ENCODE assay signal across 8 cellular contexts in genomic region chr19:3358392-3358918, GRCh38. TPM values are rescaled to one million over a fixed set of nuclear protein-coding genes. Genes with fewer than 3 reads are reported as not detected.
DNase-seq lines count a peak whose midpoint lies in the region; ATAC-seq and TF ChIP-seq lines count a peak whose summit lies in the region.

No MANE protein-coding gene starts in this region.

- peak; percentile 44 for DNase-seq in activated T-cell treated with anti-CD3 and anti-CD28 coated beads, Interleukin-2, amount 50 U/mL, for 24 hours
- DNase-seq in activated T-cell treated with anti-CD3 and anti-CD28 coated beads for 4 hours = no peak
- no peak for DNase-seq in astrocyte of the cerebellum (ENCODE audit: low read depth)
- no peak for DNase-seq in lower lobe of right lung
- no peak for DNase-seq in tibial nerve (ENCODE audit: low spot score in 2 of 2)
- DNase-seq in putamen (ENCODE audit: low spot score) = no peak

- ATAC-seq in lower lobe of right lung (peak; percentile 1 to 2), GM18868 (IDR thresholded peaks at IDR 0.05; ENCODE audit: unreplicated experiment) (no peak), HG02938 (IDR thresholded peaks at IDR 0.05; ENCODE audit: unreplicated experiment) (no peak)

- TF ChIP-seq CTCF in astrocyte of the cerebellum (IDR thresholded peaks at IDR 0.05; ENCODE audit: low read depth, low read length, missing control alignments) (no peak), lower lobe of right lung (IDR thresholded peaks at IDR 0.05) (no peak), tibial nerve (IDR thresholded peaks at IDR 0.05) (no peak)

- H3K9me3 Mint-ChIP-seq in activated T-cell treated with anti-CD3 and anti-CD28 coated beads, Interleukin-2, amount 50 U/mL, for 24 hours = no peaks in the 10 kb centered on the region

- H3K27me3 Mint-ChIP-seq in activated T-cell treated with anti-CD3 and anti-CD28 coated beads, Interleukin-2, amount 50 U/mL, for 24 hours = peaks cover 6% of the 10 kb centered on the region

- 0% methylated on average over 12 to 16 of the region's 46 CpGs for WGBS in tibial nerve, 2 donors

- in situ Hi-C loops in astrocyte of the cerebellum (cut with HindIII; ENCODE audit: low sequenced_read_pairs) = no loop called here

- peaks cover 8% of the 10 kb centered on the region for H3K36me3 Mint-ChIP-seq in activated T-cell treated with anti-CD3 and anti-CD28 coated beads, Interleukin-2, amount 50 U/mL, for 24 hours (ENCODE audit: low read depth)

- H3K9me3 ChIP-seq in lower lobe of right lung (no peaks in the 10 kb centered on the region), tibial nerve (peaks cover 0 to 9% (median 0%) of the 10 kb centered on the region in 4 donors)

- no peak for TF ChIP-seq EP300 in tibial nerve (IDR thresholded peaks at IDR 0.05)

- peaks cover 41% of the 10 kb centered on the region for H3K4me1 Mint-ChIP-seq in activated T-cell treated with anti-CD3 and anti-CD28 coated beads, Interleukin-2, amount 50 U/mL, for 24 hours (ENCODE audit: low read depth)

- peak overlapping the region; percentile 50 for H3K4me3 ChIP-seq in astrocyte of the cerebellum (ENCODE audit: low read depth, low read length)
- H3K4me3 ChIP-seq in lower lobe of right lung = peak overlapping the region; percentile 70
- H3K4me3 ChIP-seq in tibial nerve = peak overlapping the region; percentile 58 to 100 (median 79)

- H3K36me3 ChIP-seq in lower lobe of right lung (no peaks in the 10 kb centered on the region), tibial nerve (peaks cover 0 to 3% (median 0%) of the 10 kb centered on the region in 3 donors)

- H3K27me3 ChIP-seq in lower lobe of right lung (ENCODE audit: low read depth) = no peaks in the 10 kb centered on the region
- H3K27me3 ChIP-seq in tibial nerve = no peaks in the 10 kb centered on the region

- peak overlapping the region; percentile 79 for H3K4me3 Mint-ChIP-seq in activated T-cell treated with anti-CD3 and anti-CD28 coated beads, Interleukin-2, amount 50 U/mL, for 24 hours

- H3K4me1 ChIP-seq in lower lobe of right lung (peaks cover 29% of the 10 kb centered on the region), tibial nerve (peaks cover 0 to 41% (median 11%) of the 10 kb centered on the region in 4 donors)

- peak overlapping the region; percentile 81 for H3K27ac Mint-ChIP-seq in activated T-cell treated with anti-CD3 and anti-CD28 coated beads, Interleukin-2, amount 50 U/mL, for 24 hours

- H3K27ac ChIP-seq in lower lobe of right lung (peak overlapping the region; percentile 72), tibial nerve (peak overlapping the region; percentile 57 to 100 (median 76))

- no peak for TF ChIP-seq POLR2A in tibial nerve (IDR thresholded peaks at IDR 0.05)

- intact Hi-C loops in lower lobe of right lung (cut with DNase I) = no loop called here

RNA-seq across cellular contexts. Expression of gene NFIC, which starts 7.9 kb away (rescaled TPM):
- 132 TPM for total RNA-seq in lower lobe of right lung
- 100 to 1,000 TPM; 138 to 200 (median 160) TPM for total RNA-seq in tibial nerve

Comparison
In these comparisons a context has a peak if more than half of its experiments do, and no peak if none do; other contexts are left out.
1. ATAC-seq: peak in lower lobe of right lung (2 of 2); none in GM18868 (single experiment) and HG02938 (single experiment).
2. Peak in every context shown above with its lines, with median percentiles within 50 percentile points of each other: H3K4me3 ChIP-seq.